In the genomic region with DNA sequence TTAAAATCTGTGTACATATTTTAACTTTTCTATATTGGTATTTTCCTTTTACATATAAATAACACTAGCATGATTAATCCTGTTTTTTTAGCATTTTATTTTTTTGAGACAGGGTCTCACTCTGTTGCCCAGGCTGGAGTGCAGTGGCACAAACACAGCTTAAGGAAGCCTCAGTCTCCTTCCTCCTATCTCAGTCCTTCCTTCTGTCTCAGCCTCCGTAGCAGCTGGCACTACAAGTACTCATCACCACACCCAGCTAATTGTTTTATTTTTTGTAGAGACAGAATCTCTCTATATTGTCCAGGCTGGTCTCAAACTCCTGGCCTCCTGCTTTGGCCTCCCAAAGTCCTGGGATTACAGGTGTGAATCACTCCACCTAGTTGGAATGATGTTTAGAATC, we compare ENCODE assay signal across 25 cellular contexts. TPM values are rescaled to one million over a fixed set of nuclear protein-coding genes. Genes with fewer than 3 reads are reported as not detected.
A peak's percentile ranks its signal among the peaks of the same experiment; 100 is the strongest.
DNase-seq lines count a peak whose midpoint lies in the region; ATAC-seq and TF ChIP-seq lines count a peak whose summit lies in the region.
"Had no signal": no experiment of that assay in that cellular context is flagged by ENCODE, and none has a peak within 500 bp of the region (broad histone marks: within the 10 kb centered on the region; RNA-seq: fewer than 3 reads in every experiment).

No MANE protein-coding gene starts in this region.

- no peaks in the 10 kb centered on the region for H3K27me3 Mint-ChIP-seq in stimulated activated naive CD8-positive, alpha-beta T cell treated with anti-CD3 and anti-CD28 coated beads, Interleukin-15, Interleukin-2, amounts not matched to agents 100 ng/mL and 50 ng/mL, for 24 hours
- no peaks in the 10 kb centered on the region for H3K27me3 Mint-ChIP-seq in chondrocyte (ENCODE audit: low read depth)
- no peaks in the 10 kb centered on the region for H3K27me3 Mint-ChIP-seq in stimulated activated memory B cell treated with anti-CD40 and anti-IgM and Interleukin-4, amounts not matched to agents 10 μg/mL and 1 μg/mL and 100 μg/mL, for 72 hours
- H3K27me3 Mint-ChIP-seq in activated CD4-positive, alpha-beta memory T cell treated with anti-CD3 and anti-CD28 coated beads, Interleukin-2, amount 10 ng/mL, durations not matched to agents 7 days and 5 days, result no peaks in the 10 kb centered on the region
- no peaks in the 10 kb centered on the region for H3K27me3 Mint-ChIP-seq in endodermal cell (ENCODE audit: insufficient read depth)
- H3K27me3 Mint-ChIP-seq: stimulated activated naive B cell treated with anti-CD40 and anti-IgM and Interleukin-4, amounts not matched to agents 10 μg/mL and 1 μg/mL and 100 μg/mL, for 72 hours had no signal

- WGBS in endodermal cell (ENCODE audit: insufficient coverage in 1 of 2, insufficient read length in 1 of 2), 2 experiments, result 100% methylated on average over 1 of the region's 1 CpG; no CpG with 5 or more reads in 1 of the 2 experiments

- CTCF ChIA-PET in activated CD4-positive, alpha-beta memory T cell treated with anti-CD3 and anti-CD28 coated beads, Interleukin-2, amount 10 ng/mL, durations not matched to agents 7 days and 5 days (lab: Charles Lee), result no interaction called here

- H3K27ac ChIP-seq in RWPE2 (ENCODE audit: poor library complexity, severe bottlenecking) (peak overlapping the region; percentile 77), brain microvascular endothelial cell (no peak overlapping the region), endodermal cell (ENCODE audit: low read depth, low read length) (no peak overlapping the region)

- no peak for DNase-seq in stimulated activated naive CD8-positive, alpha-beta T cell treated with anti-CD3 and anti-CD28 coated beads, Interleukin-15, Interleukin-2, amounts not matched to agents 100 U/mL and 50 U/mL, for 24 hours
- DNase-seq in RWPE2 (ENCODE audit: low spot score), result no peak
- no peak for DNase-seq in chondrocyte (ENCODE audit: low spot score)
- no peak for DNase-seq in brain microvascular endothelial cell
- DNase-seq in activated CD4-positive, alpha-beta memory T cell treated with anti-CD3 and anti-CD28 coated beads, Interleukin-2, amount 10 ng/mL, durations not matched to agents 7 days and 5 days, result no peak
- DNase-seq in endodermal cell, result no peak
- DNase-seq: activated CD4-positive, alpha-beta T cell treated with anti-CD3 and anti-CD28 coated beads for 48 hours; activated CD8-positive, alpha-beta memory T cell treated with anti-CD3 and anti-CD28 coated beads, Interleukin-2, amount 50 U/mL, for 48 hours; effector CD4-positive, alpha-beta T cell; hypothalamus; NCI-H1048; NCI-H187 treated with DMSO at 0.1 percent for 48 hours; NCI-H226; OCI-M1; Right ventricle myocardium superior; stimulated activated CD4-positive, alpha-beta T cell treated with anti-CD3 and anti-CD28 coated beads, Interleukin-2, amount 100 ng/mL, for 24 hours; stimulated activated naive B cell treated with anti-CD40 and anti-IgM and Interleukin-4, amounts not matched to agents 10 μg/mL and 1 μg/mL and 100 μg/mL, for 72 hours had no signal

- TF ChIP-seq CTCF in RWPE2 (IDR thresholded peaks at IDR 0.05; ENCODE audit: poor library complexity, severe bottlenecking) (no peak), chondrocyte (IDR thresholded peaks at IDR 0.05) (no peak), brain microvascular endothelial cell (IDR thresholded peaks at IDR 0.05; ENCODE audit: low read depth, low read length, missing control alignments) (no peak), endodermal cell (conservative IDR thresholded peaks at IDR 0.05) (no peak)

- no peaks in the 10 kb centered on the region for H3K9me3 Mint-ChIP-seq in stimulated activated naive CD8-positive, alpha-beta T cell treated with anti-CD3 and anti-CD28 coated beads, Interleukin-15, Interleukin-2, amounts not matched to agents 100 ng/mL and 50 ng/mL, for 24 hours
- no peaks in the 10 kb centered on the region for H3K9me3 Mint-ChIP-seq in chondrocyte (ENCODE audit: low read depth)
- no peaks in the 10 kb centered on the region for H3K9me3 Mint-ChIP-seq in stimulated activated memory B cell treated with anti-CD40 and anti-IgM and Interleukin-4, amounts not matched to agents 10 μg/mL and 1 μg/mL and 100 μg/mL, for 72 hours
- H3K9me3 Mint-ChIP-seq in activated CD4-positive, alpha-beta memory T cell treated with anti-CD3 and anti-CD28 coated beads, Interleukin-2, amount 10 ng/mL, durations not matched to agents 7 days and 5 days, result no peaks in the 10 kb centered on the region
- H3K9me3 Mint-ChIP-seq in endodermal cell, result no peaks in the 10 kb centered on the region
- H3K9me3 Mint-ChIP-seq: stimulated activated naive B cell treated with anti-CD40 and anti-IgM and Interleukin-4, amounts not matched to agents 10 μg/mL and 1 μg/mL and 100 μg/mL, for 72 hours had no signal

- peak overlapping the region; percentile 11 for H3K27ac Mint-ChIP-seq in stimulated activated naive CD8-positive, alpha-beta T cell treated with anti-CD3 and anti-CD28 coated beads, Interleukin-15, Interleukin-2, amounts not matched to agents 100 ng/mL and 50 ng/mL, for 24 hours
- peak overlapping the region; percentile 12 for H3K27ac Mint-ChIP-seq in chondrocyte (ENCODE audit: unreplicated experiment)
- H3K27ac Mint-ChIP-seq in stimulated activated memory B cell treated with anti-CD40 and anti-IgM and Interleukin-4, amounts not matched to agents 10 μg/mL and 1 μg/mL and 100 μg/mL, for 72 hours, result peak overlapping the region; percentile 97
- no peak overlapping the region for H3K27ac Mint-ChIP-seq in activated CD4-positive, alpha-beta memory T cell treated with anti-CD3 and anti-CD28 coated beads, Interleukin-2, amount 10 ng/mL, durations not matched to agents 7 days and 5 days
- no peak overlapping the region for H3K27ac Mint-ChIP-seq in endodermal cell

- H3K4me1 Mint-ChIP-seq in stimulated activated naive CD8-positive, alpha-beta T cell treated with anti-CD3 and anti-CD28 coated beads, Interleukin-15, Interleukin-2, amounts not matched to agents 100 ng/mL and 50 ng/mL, for 24 hours (ENCODE audit: low read depth), result peaks cover 29% of the 10 kb centered on the region
- H3K4me1 Mint-ChIP-seq in chondrocyte (ENCODE audit: low read depth) (peaks cover 42% of the 10 kb centered on the region), endodermal cell (peaks cover 9% of the 10 kb centered on the region)
- peaks cover 35% of the 10 kb centered on the region for H3K4me1 Mint-ChIP-seq in stimulated activated memory B cell treated with anti-CD40 and anti-IgM and Interleukin-4, amounts not matched to agents 10 μg/mL and 1 μg/mL and 100 μg/mL, for 72 hours
- peaks cover 27% of the 10 kb centered on the region for H3K4me1 Mint-ChIP-seq in activated CD4-positive, alpha-beta memory T cell treated with anti-CD3 and anti-CD28 coated beads, Interleukin-2, amount 10 ng/mL, durations not matched to agents 7 days and 5 days

- POLR2A ChIA-PET in activated CD4-positive, alpha-beta memory T cell treated with anti-CD3 and anti-CD28 coated beads, Interleukin-2, amount 10 ng/mL, durations not matched to agents 7 days and 5 days (lab: Charles Lee), result interaction anchor here (1.5 to 2.6 kb wide), 7 partner anchors 9 to 473 kb away, joined by 3 to 44 read pairs (median 13); a partner anchor contains a TSS

- H3K4me1 ChIP-seq in RWPE2 (ENCODE audit: insufficient read depth, poor library complexity, severe bottlenecking) (peaks cover 21% of the 10 kb centered on the region), endodermal cell (ENCODE audit: control insufficient read depth, insufficient read depth, low read length) (no peaks in the 10 kb centered on the region)

- no peak overlapping the region for H3K9ac ChIP-seq in endodermal cell (ENCODE audit: extremely low read depth, low read length, poor library complexity, severe bottlenecking)

- H3K36me3 ChIP-seq in RWPE2 (ENCODE audit: low read depth), result peaks cover 49% of the 10 kb centered on the region
- H3K36me3 ChIP-seq in brain microvascular endothelial cell (replicated peaks), result peaks cover 15% of the 10 kb centered on the region
- peaks cover 35% of the 10 kb centered on the region for H3K36me3 ChIP-seq in endodermal cell (ENCODE audit: control insufficient read depth, insufficient read depth, low read length)
- H3K36me3 ChIP-seq: thoracic aorta had no signal

- H3K27me3 ChIP-seq in RWPE2 (ENCODE audit: insufficient read depth, poor library complexity, severe bottlenecking), result no peaks in the 10 kb centered on the region
- no peaks in the 10 kb centered on the region for H3K27me3 ChIP-seq in brain microvascular endothelial cell (replicated peaks)
- no peaks in the 10 kb centered on the region for H3K27me3 ChIP-seq in endodermal cell (ENCODE audit: control insufficient read depth, insufficient read depth, low read length, poor library complexity, severe bottlenecking)
- H3K27me3 ChIP-seq: gastroesophageal sphincter, neutrophil had no signal

- in situ Hi-C loops in brain microvascular endothelial cell (cut with HindIII; ENCODE audit: low pct_ligation_motif_present, low sequenced_read_pairs), result no loop called here

- no peak for ATAC-seq in stimulated activated naive CD8-positive, alpha-beta T cell treated with anti-CD3 and anti-CD28 coated beads, Interleukin-15, Interleukin-2, amounts not matched to agents 100 U/mL and 50 U/mL, for 24 hours
- ATAC-seq in RWPE2 (ENCODE audit: low read depth), result no peak
- ATAC-seq in stimulated activated memory B cell treated with anti-CD40 and anti-IgM and Interleukin-4, amounts not matched to agents 10 μg/mL and 1 μg/mL and 100 μg/mL, for 72 hours, result no peak
- ATAC-seq: esophagus mucosa; gastroesophageal sphincter; HCT116; stimulated activated naive B cell treated with anti-CD40 and anti-IgM and Interleukin-4, amounts not matched to agents 10 μg/mL and 1 μg/mL and 100 μg/mL, for 72 hours had no signal

- no peaks in the 10 kb centered on the region for H3K9me3 ChIP-seq in RWPE2 (ENCODE audit: severe bottlenecking)
- peaks cover 11% of the 10 kb centered on the region for H3K9me3 ChIP-seq in endodermal cell (ENCODE audit: control insufficient read depth, low read length)
- H3K9me3 ChIP-seq: gastroesophageal sphincter, neutrophil, thoracic aorta had no signal

- H3K4me3 ChIP-seq in RWPE2 (ENCODE audit: severe bottlenecking), result no peak overlapping the region
- no peak overlapping the region for H3K4me3 ChIP-seq in brain microvascular endothelial cell (ENCODE audit: low read depth, low read length)
- no peak overlapping the region for H3K4me3 ChIP-seq in endodermal cell (ENCODE audit: low read length)
- H3K4me3 ChIP-seq: gastroesophageal sphincter, skin epidermis, thoracic aorta had no signal

- peaks cover 30% of the 10 kb centered on the region for H3K36me3 Mint-ChIP-seq in stimulated activated naive CD8-positive, alpha-beta T cell treated with anti-CD3 and anti-CD28 coated beads, Interleukin-15, Interleukin-2, amounts not matched to agents 100 ng/mL and 50 ng/mL, for 24 hours (ENCODE audit: low read depth)
- H3K36me3 Mint-ChIP-seq in chondrocyte (ENCODE audit: low read depth) (peaks cover 9% of the 10 kb centered on the region), endodermal cell (ENCODE audit: low read depth) (peaks cover 31% of the 10 kb centered on the region)
- H3K36me3 Mint-ChIP-seq in stimulated activated memory B cell treated with anti-CD40 and anti-IgM and Interleukin-4, amounts not matched to agents 10 μg/mL and 1 μg/mL and 100 μg/mL, for 72 hours, result peaks cover 16% of the 10 kb centered on the region
- H3K36me3 Mint-ChIP-seq in activated CD4-positive, alpha-beta memory T cell treated with anti-CD3 and anti-CD28 coated beads, Interleukin-2, amount 10 ng/mL, durations not matched to agents 7 days and 5 days (ENCODE audit: low read depth), result peaks cover 27% of the 10 kb centered on the region

- no peak overlapping the region for H3K4me3 Mint-ChIP-seq in stimulated activated naive CD8-positive, alpha-beta T cell treated with anti-CD3 and anti-CD28 coated beads, Interleukin-15, Interleukin-2, amounts not matched to agents 100 ng/mL and 50 ng/mL, for 24 hours
- no peak overlapping the region for H3K4me3 Mint-ChIP-seq in chondrocyte (ENCODE audit: unreplicated experiment)
- H3K4me3 Mint-ChIP-seq in stimulated activated memory B cell treated with anti-CD40 and anti-IgM and Interleukin-4, amounts not matched to agents 10 μg/mL and 1 μg/mL and 100 μg/mL, for 72 hours, result no peak overlapping the region
- H3K4me3 Mint-ChIP-seq in activated CD4-positive, alpha-beta memory T cell treated with anti-CD3 and anti-CD28 coated beads, Interleukin-2, amount 10 ng/mL, durations not matched to agents 7 days and 5 days, result no peak overlapping the region
- H3K4me3 Mint-ChIP-seq in endodermal cell, result no peak overlapping the region
- H3K4me3 Mint-ChIP-seq: stimulated activated naive B cell treated with anti-CD40 and anti-IgM and Interleukin-4, amounts not matched to agents 10 μg/mL and 1 μg/mL and 100 μg/mL, for 72 hours had no signal

RNA-seq across cellular contexts. Expression of a gene that starts 1.5 kb away (rescaled TPM):
- total RNA-seq in chondrocyte (98.7 to 121 TPM (median 109 TPM) in 3 replicates), endodermal cell (10 to 100 TPM; 33.8 to 41.0 TPM)
- total RNA-seq in activated CD4-positive, alpha-beta memory T cell treated with anti-CD3 and anti-CD28 coated beads, Interleukin-2, amount 10 ng/mL, durations not matched to agents 7 days and 5 days, result 10 to 100 TPM; 32.3 to 32.5 TPM
- 53.6 TPM for polyA plus RNA-seq in endodermal cell (2013, experiment 1 of 2)
- polyA plus RNA-seq in endodermal cell (2013, experiment 2 of 2), result 52.6 TPM

RNA-seq across cellular contexts. Expression of a gene that starts 29.9 kb away (rescaled TPM):
- 73.0 to 102 TPM (median 79.9 TPM) in 3 replicates for total RNA-seq in chondrocyte
- 10 to 100 TPM; 51.0 to 56.9 TPM for total RNA-seq in activated CD4-positive, alpha-beta memory T cell treated with anti-CD3 and anti-CD28 coated beads, Interleukin-2, amount 10 ng/mL, durations not matched to agents 7 days and 5 days
- 10 to 100 TPM; 34.0 to 37.0 TPM for total RNA-seq in endodermal cell
- 30.0 TPM for polyA plus RNA-seq in endodermal cell (2013, experiment 1 of 2)
- polyA plus RNA-seq in endodermal cell (2013, experiment 2 of 2), result 31.1 TPM

Comparison
In these comparisons a context has a peak if more than half of its experiments do, and no peak if none do; other contexts are left out.
1. H3K27ac Mint-ChIP-seq: peak in stimulated activated naive CD8-positive, alpha-beta T cell treated with anti-CD3 and anti-CD28 coated beads, Interleukin-15, Interleukin-2, amounts not matched to agents 100 ng/mL and 50 ng/mL, for 24 hours (single experiment), chondrocyte (single experiment) and stimulated activated memory B cell treated with anti-CD40 and anti-IgM and Interleukin-4, amounts not matched to agents 10 μg/mL and 1 μg/mL and 100 μg/mL, for 72 hours (single experiment); none in activated CD4-positive, alpha-beta memory T cell treated with anti-CD3 and anti-CD28 coated beads, Interleukin-2, amount 10 ng/mL, durations not matched to agents 7 days and 5 days (single experiment) and endodermal cell (single experiment).